In the genomic region with DNA sequence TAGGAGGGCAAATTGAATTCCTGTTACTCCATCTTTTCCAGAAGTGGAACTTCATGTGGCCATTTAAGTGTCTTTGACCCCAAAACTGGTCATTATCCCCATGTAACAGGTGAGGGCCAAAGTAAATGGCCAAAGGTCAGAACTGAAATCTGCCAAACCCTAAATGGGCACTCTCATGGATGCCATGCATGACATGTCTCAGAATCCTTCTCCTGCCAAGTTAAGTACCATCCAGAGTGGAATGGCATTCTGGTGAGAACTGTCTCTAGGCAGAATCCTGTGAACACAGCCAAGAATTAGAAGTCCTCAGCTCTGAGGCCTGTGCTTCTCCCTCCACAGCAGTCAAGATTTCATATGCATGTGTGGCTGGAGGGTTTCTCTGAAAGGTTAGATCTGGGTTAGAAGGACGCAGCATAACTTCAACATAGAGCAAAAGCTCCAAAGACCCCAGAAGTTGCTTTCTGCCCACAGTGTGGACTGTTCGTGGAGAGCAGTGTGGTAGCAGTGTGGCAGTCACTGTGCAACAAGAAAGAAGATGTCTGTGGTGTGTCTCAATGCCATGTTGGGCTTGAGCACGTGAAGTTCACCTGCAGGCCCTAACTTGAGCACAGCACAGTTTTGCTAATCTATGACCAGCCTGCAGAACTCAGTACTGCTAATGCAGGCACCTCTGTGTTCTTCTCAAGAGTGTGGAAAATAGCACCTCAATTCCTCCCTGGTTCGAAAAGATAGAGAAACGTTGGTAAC, we compare ENCODE assay signal across 16 cellular contexts.
"Had no signal": no experiment of that assay in that cellular context is flagged by ENCODE, and none has a peak within 500 bp of the region (broad histone marks: within the 10 kb centered on the region; RNA-seq: fewer than 3 reads in every experiment).

No MANE protein-coding gene starts in this region.

- H3K4me3 ChIP-seq: body of pancreas, gastroesophageal sphincter, heart right ventricle had no signal

- H3K36me3 ChIP-seq: gastroesophageal sphincter had no signal

- DNase-seq: activated CD4-positive, alpha-beta T cell treated with anti-CD3 and anti-CD28 coated beads, Interleukin-2, amount 50 U/mL, for 1 hour; activated CD4-positive, CD25-positive, alpha-beta regulatory T cell; activated naive CD8-positive, alpha-beta T cell treated with anti-CD3 and anti-CD28 coated beads for 36 hours; amygdala; body of pancreas; central memory CD4-positive, alpha-beta T cell; dermis blood vessel endothelial cell; erythroblast; heart right ventricle; left colon; mesenchymal stem cell; nucleus accumbens; SW 1271 had no signal

- H3K27ac ChIP-seq: body of pancreas, gastroesophageal sphincter, heart right ventricle had no signal

- ATAC-seq: body of pancreas; gastroesophageal sphincter; left colon; sciatic nerve; stimulated activated effector memory CD8-positive, alpha-beta T cell treated with anti-CD3 and anti-CD28 coated beads, Interleukin-12 subunit alpha, Interleukin-12 subunit beta, amount 100 ng/mL, for 72 hours had no signal

- H3K9me3 ChIP-seq: body of pancreas, gastroesophageal sphincter had no signal
